18 cellular contexts compared by ENCODE assay signal in the genomic region with DNA sequence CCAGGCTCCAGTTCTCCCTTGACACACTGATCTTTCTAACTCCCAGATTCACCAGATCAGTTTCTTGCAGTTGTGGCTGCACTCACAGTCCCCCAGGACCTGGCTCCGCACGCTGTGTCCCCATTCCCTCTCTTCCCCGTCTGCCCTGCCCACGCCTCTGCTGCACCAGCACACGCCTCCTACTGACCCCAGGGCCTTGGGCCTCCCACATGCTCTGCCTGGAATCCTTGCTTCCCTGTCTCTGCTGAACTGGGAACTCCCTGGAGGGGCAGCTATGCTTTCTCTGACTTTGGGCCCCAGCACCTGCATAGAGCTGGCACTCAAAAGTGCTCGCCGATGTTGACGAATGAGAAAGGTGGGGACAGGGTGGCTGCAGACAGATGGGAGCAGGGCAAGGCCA.
DNase-seq lines count a peak whose midpoint lies in the region; ATAC-seq, FAIRE-seq and TF ChIP-seq lines count a peak whose summit lies in the region.
"Had no signal": no experiment of that assay in that cellular context is flagged by ENCODE, and none has a peak within 500 bp of the region (broad histone marks: within the 10 kb centered on the region; RNA-seq: fewer than 3 reads in every experiment).

No MANE protein-coding gene starts in this region.

- DNase-seq in right lobe of liver (peak; percentile 9 to 37 (median 20)), HepG2 (ENCODE audit: low spot score) (no peak), chondrocyte (ENCODE audit: low spot score) (peak; percentile 65), mucosa of descending colon (peak in 2 of 3 donors; percentile 15 to 19), CD1c-positive myeloid dendritic cell (ENCODE audit: extremely low spot score) (no peak), G401 (ENCODE audit: low spot score) (no peak), NCI-H82 (lab: John Stamatoyannopoulos, UW) (no peak)
- DNase-seq: C1 segment of cervical spinal cord, DMS79, NCI-H1092 treated with DMSO at 0.1 percent for 48 hours, NCI-H146, NCI-H2081 treated with DMSO at 0.1 percent for 48 hours, NCI-H510A, NCI-H748 treated with DMSO at 0.1 percent for 48 hours, OCI-M1, SHP77 treated with DMSO at 0.1 percent for 48 hours, SK-N-SH had no signal

- H3K27ac Mint-ChIP-seq in chondrocyte (ENCODE audit: unreplicated experiment) = no peak overlapping the region

- H3K9me3 ChIP-seq in right lobe of liver = no peaks in the 10 kb centered on the region
- 0 out of 2 replicates have a peak, but pooled peaks cover 4% of the 10 kb centered on the region for H3K9me3 ChIP-seq in HepG2 (ENCODE audit: low read length)
- no peaks in the 10 kb centered on the region for H3K9me3 ChIP-seq in mucosa of descending colon
- H3K9me3 ChIP-seq: HAP-1, SK-N-SH had no signal

- H3K27me3 ChIP-seq in right lobe of liver (no peaks in the 10 kb centered on the region), HepG2 (ENCODE audit: control insufficient read depth in 1 of 2, insufficient read depth in 2 of 2, low read length in 2 of 2) (no peaks in the 10 kb centered on the region)

- H4K20me1 ChIP-seq in HepG2 (ENCODE audit: insufficient read depth, low read length) = no peaks in the 10 kb centered on the region

- H3K4me3 ChIP-seq in right lobe of liver (no peak overlapping the region), HepG2 (replicated peaks in 1 of 3; ENCODE audit: insufficient read depth in 1 of 3, low read depth in 2 of 3, low read length in 3 of 3) (no peak overlapping the region), mucosa of descending colon (no peak overlapping the region)
- H3K4me3 ChIP-seq: HAP-1 had no signal

- H3K4me3 Mint-ChIP-seq in chondrocyte (ENCODE audit: unreplicated experiment) = no peak overlapping the region

- no TSS peak for BruUV-seq in HepG2 (replicated peaks; lab: Mats Ljungman, UMichigan)

- WGBS in right lobe of liver (ENCODE audit: insufficient coverage, low coverage, low lambda C conversion rate, missing lambda C conversion rate) = 87% methylated on average over 8 of the region's 8 CpGs
- 97% methylated on average over 8 of the region's 8 CpGs for WGBS in HepG2 (ENCODE audit: low lambda C conversion rate)

- TF ChIP-seq CTCF in right lobe of liver (IDR thresholded peaks at IDR 0.05) (no peak), HepG2 (CRISPR knock-in tag; IDR thresholded peaks at IDR 0.05) (no peak), chondrocyte (IDR thresholded peaks at IDR 0.05) (no peak), mucosa of descending colon (IDR thresholded peaks at IDR 0.05) (no peak)

- no peak overlapping the region for H3K9ac ChIP-seq in HepG2 (ENCODE audit: insufficient read depth, low read depth, low read length)
- H3K9ac ChIP-seq: SK-N-SH had no signal

- no peak for TF ChIP-seq RAD21 in HepG2 (CRISPR knock-in tag; IDR thresholded peaks at IDR 0.05)

- CTCF ChIA-PET in HepG2 (lab: Yijun Ruan, JAX; ENCODE audit: low intra/inter-chr PET ratio, low total read pairs) = no interaction called here

- no peaks in the 10 kb centered on the region for H3K79me2 ChIP-seq in HepG2 (ENCODE audit: insufficient read depth, low read length)

- TF ChIP-seq POLR2A in right lobe of liver (IDR thresholded peaks at IDR 0.05) (no peak), HepG2 (IDR thresholded peaks at IDR 0.05; ENCODE audit: insufficient read depth in 1 of 2, low read depth in 2 of 2, low read length in 2 of 2) (no peak)

- peaks cover 1% of the 10 kb centered on the region for H3K4me1 Mint-ChIP-seq in chondrocyte (ENCODE audit: low read depth)

- no peak overlapping the region for H3K27ac ChIP-seq in right lobe of liver
- no peak overlapping the region for H3K27ac ChIP-seq in HepG2 (ENCODE audit: extremely low read length, insufficient read depth, low read length)

- POLR2A ChIA-PET in HepG2 (lab: Yijun Ruan, JAX) = no interaction called here

- H3K36me3 ChIP-seq in right lobe of liver (peaks cover 0 to 68% (median 17%) of the 10 kb centered on the region in 4 donors), HepG2 (replicated peaks in 1 of 2; ENCODE audit: control insufficient read depth in 1 of 2, insufficient read depth in 2 of 2, low read length in 2 of 2) (no peaks in the 10 kb centered on the region), mucosa of descending colon (ENCODE audit: low read depth) (no peaks in the 10 kb centered on the region)
- H3K36me3 ChIP-seq: HAP-1 had no signal

- no peaks in the 10 kb centered on the region for H3K36me3 Mint-ChIP-seq in chondrocyte (ENCODE audit: low read depth)

- H3K4me1 ChIP-seq in right lobe of liver (no peaks in the 10 kb centered on the region), HepG2 (ENCODE audit: insufficient read depth, low read length) (no peaks in the 10 kb centered on the region), mucosa of descending colon (ENCODE audit: low read depth) (no peaks in the 10 kb centered on the region)
- H3K4me1 ChIP-seq: HAP-1 had no signal

- no peak overlapping the region for H2AFZ ChIP-seq in HepG2 (ENCODE audit: low read length)

- H3K9me3 Mint-ChIP-seq in chondrocyte (ENCODE audit: low read depth) = no peaks in the 10 kb centered on the region

- intact Hi-C loops in right lobe of liver (cut with DNase I) (loop anchor here (10.0 kb wide), 2 partner anchors 348 to 358 kb away; no protein-coding TSS in a partner anchor), HepG2 (cut with micrococcal nuclease; ENCODE audit: unreplicated experiment) (loop anchor here (5.0 to 10.0 kb wide), 2 partner anchors 178 to 420 kb away; no protein-coding TSS in a partner anchor), mucosa of descending colon (cut with DNase I, micrococcal nuclease) (loop anchor here in 1 of 2 donors (10.0 kb wide), 1 partner anchor 348 kb away; no protein-coding TSS in a partner anchor)

- no peaks in the 10 kb centered on the region for H3K27me3 Mint-ChIP-seq in chondrocyte (ENCODE audit: low read depth)

- TF ChIP-seq EP300 in HepG2 (IDR thresholded peaks at IDR 0.05; ENCODE audit: low read depth in 2 of 2, low read length in 2 of 2) (no peak), HepG2 (CRISPR knock-in tag; IDR thresholded peaks at IDR 0.05; ENCODE audit: borderline replicate concordance) (no peak)

- no peak for FAIRE-seq in HepG2 (lab: Jason Lieb, UNC)

- ATAC-seq in right lobe of liver (no peak), HepG2 (no peak), mucosa of descending colon (no peak)

- no peak overlapping the region for H3K4me2 ChIP-seq in HepG2 (ENCODE audit: low read depth, low read length)
- H3K4me2 ChIP-seq: SK-N-SH had no signal

- in situ Hi-C loops in HepG2 (cut with HindIII; ENCODE audit: extremely low pct_ligation_motif_present, low pct_unique_long_range_greater_than_20kb) (loop anchor here (5.0 kb wide), 1 partner anchor 350 kb away; no protein-coding TSS in a partner anchor), G401 (cut with HindIII; ENCODE audit: low sequenced_read_pairs) (no loop called here)

TF ChIP-seq in HepG2, 621 proteins besides CTCF, POLR2A, EP300 and RAD21:
- TF ChIP-seq SOX6 (IDR thresholded peaks at IDR 0.05) (no peak), SOX6 (CRISPR knock-in tag; IDR thresholded peaks at IDR 0.05) (no peak)
TF ChIP-seq in HepG2: peak in this region for 0.

Comparison
In these comparisons a context has a peak if more than half of its experiments do, and no peak if none do; other contexts are left out.
1. DNase-seq: peak in right lobe of liver (3 of 3), chondrocyte (single experiment) and mucosa of descending colon (2 of 3); none in HepG2 (single experiment), CD1c-positive myeloid dendritic cell (single experiment), G401 (single experiment) and NCI-H82 (single experiment).